Comparison of ENCODE assay signal across 1 cellular context in the genomic region with DNA sequence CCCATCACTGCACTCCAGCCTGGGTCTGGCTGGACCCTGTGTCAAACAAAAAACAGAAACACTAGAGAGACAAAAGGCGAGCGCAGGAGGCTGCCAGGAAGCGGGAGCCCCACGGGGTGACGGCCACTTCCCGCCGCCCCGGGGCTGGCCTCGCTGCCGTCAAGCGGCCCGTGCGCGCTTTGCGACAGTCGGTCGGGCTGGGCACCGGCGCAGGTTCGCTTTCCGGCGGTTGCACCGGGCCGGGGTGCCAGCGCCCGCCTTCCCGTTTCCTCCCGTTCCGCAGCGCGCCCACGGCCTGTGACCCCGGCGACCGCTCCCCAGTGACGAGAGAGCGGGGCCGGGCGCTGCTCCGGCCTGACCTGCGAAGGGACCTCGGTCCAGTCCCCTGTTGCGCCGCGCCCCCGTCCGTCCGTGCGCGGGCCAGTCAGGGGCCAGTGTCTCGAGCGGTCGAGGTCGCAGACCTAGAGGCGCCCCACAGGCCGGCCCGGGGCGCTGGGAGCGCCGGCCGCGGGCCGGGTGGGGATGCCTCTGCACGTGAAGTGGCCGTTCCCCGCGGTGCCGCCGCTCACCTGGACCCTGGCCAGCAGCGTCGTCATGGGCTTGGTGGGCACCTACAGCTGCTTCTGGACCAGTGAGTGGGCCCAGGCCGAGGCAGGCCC.
TF ChIP-seq lines count a peak whose summit lies in the region.

A gene (plus strand): TSS at position 218 of the 659 bp plus-strand sequence. CDS start 305 bp downstream, at position 523.

TF ChIP-seq in K562, 482 proteins besides CTCF, POLR2A, EP300 and RAD21 (continued from another document and continues in another):
- TF ChIP-seq, protein P1, sequence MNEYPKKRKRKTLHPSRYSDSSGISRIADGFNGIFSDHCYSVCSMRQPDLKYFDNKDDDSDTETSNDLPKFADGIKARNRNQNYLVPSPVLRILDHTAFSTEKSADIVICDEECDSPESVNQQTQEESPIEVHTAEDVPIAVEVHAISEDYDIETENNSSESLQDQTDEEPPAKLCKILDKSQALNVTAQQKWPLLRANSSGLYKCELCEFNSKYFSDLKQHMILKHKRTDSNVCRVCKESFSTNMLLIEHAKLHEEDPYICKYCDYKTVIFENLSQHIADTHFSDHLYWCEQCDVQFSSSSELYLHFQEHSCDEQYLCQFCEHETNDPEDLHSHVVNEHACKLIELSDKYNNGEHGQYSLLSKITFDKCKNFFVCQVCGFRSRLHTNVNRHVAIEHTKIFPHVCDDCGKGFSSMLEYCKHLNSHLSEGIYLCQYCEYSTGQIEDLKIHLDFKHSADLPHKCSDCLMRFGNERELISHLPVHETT (CRISPR knock-in tag; conservative IDR thresholded peaks at IDR 0.05 in 1 of 2, IDR thresholded peaks at IDR 0.05 in 1 of 2), result peak in 1 of 2 experiments; percentile 84; a peak in 2 of 4 replicates
- TF ChIP-seq KLF1 (tag; IDR thresholded peaks at IDR 0.05), result no peak
- no peak for TF ChIP-seq RCOR1 (IDR thresholded peaks at IDR 0.05; ENCODE audit: borderline replicate concordance in 1 of 2, low read depth in 2 of 2, low read length in 2 of 2)
- TF ChIP-seq SAFB (IDR thresholded peaks at IDR 0.05; ENCODE audit: borderline replicate concordance, low read depth, low read length), result 0 out of 2 replicates have a peak, but pooled peaks have one; percentile 36
- no peak for TF ChIP-seq RBM22 (IDR thresholded peaks at IDR 0.05; ENCODE audit: low read depth, low read length, poor library complexity, severe bottlenecking)
- TF ChIP-seq, protein P2, sequence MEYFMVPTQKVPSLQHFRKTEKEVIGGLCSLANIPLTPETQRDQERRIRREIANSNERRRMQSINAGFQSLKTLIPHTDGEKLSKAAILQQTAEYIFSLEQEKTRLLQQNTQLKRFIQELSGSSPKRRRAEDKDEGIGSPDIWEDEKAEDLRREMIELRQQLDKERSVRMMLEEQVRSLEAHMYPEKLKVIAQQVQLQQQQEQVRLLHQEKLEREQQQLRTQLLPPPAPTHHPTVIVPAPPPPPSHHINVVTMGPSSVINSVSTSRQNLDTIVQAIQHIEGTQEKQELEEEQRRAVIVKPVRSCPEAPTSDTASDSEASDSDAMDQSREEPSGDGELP (CRISPR knock-in tag; IDR thresholded peaks at IDR 0.05; ENCODE audit: borderline replicate concordance), result peak; percentile 32; the same call in 1 of the 2 replicates
- TF ChIP-seq SIRT6 (IDR thresholded peaks at IDR 0.05; ENCODE audit: low read depth, low read length), result no peak
- TF ChIP-seq PPARD (CRISPR knock-in tag; IDR thresholded peaks at IDR 0.05), result no peak
- TF ChIP-seq ZNF551 (CRISPR knock-in tag; IDR thresholded peaks at IDR 0.05), result no peak
- TF ChIP-seq GATAD2A (IDR thresholded peaks at IDR 0.05), result no peak
- no peak for TF ChIP-seq SMAD1 (IDR thresholded peaks at IDR 0.05; ENCODE audit: low read depth, low read length, partially characterized antibody)
- TF ChIP-seq ZC3H11A (IDR thresholded peaks at IDR 0.05; ENCODE audit: low read depth, low read length), result no peak
- TF ChIP-seq NR4A1 (CRISPR knock-in tag; IDR thresholded peaks at IDR 0.05), result no peak
- no peak for TF ChIP-seq NR4A1 (tag; IDR thresholded peaks at IDR 0.05)
- TF ChIP-seq ZNF134 (CRISPR knock-in tag; conservative IDR thresholded peaks at IDR 0.05), result no peak
- no peak for TF ChIP-seq BDP1 (IDR thresholded peaks at IDR 0.05; ENCODE audit: insufficient read depth, insufficient read length)
- no peak for TF ChIP-seq ZNF764 (CRISPR knock-in tag; IDR thresholded peaks at IDR 0.05; ENCODE audit: low read depth)
- TF ChIP-seq ETV6 (IDR thresholded peaks at IDR 0.05; ENCODE audit: borderline replicate concordance in 1 of 2, low read depth in 2 of 2, low read length in 1 of 2), result no peak
- TF ChIP-seq ETV6 (CRISPR knock-in tag; IDR thresholded peaks at IDR 0.05; ENCODE audit: borderline replicate concordance), result no peak
- TF ChIP-seq GTF2E2 (tag; IDR thresholded peaks at IDR 0.05), result no peak; the same call in none of the 2 replicates
- TF ChIP-seq POLR2AphosphoS2 (IDR thresholded peaks at IDR 0.05; ENCODE audit: low read length), result no peak
- TF ChIP-seq NCOR1 (IDR thresholded peaks at IDR 0.05), result no peak
- peak; percentile 81 for TF ChIP-seq NFIC (IDR thresholded peaks at IDR 0.05)
- peak; percentile 50 for TF ChIP-seq TBP (optimal IDR thresholded peaks at IDR 0.05; ENCODE audit: low read depth, low read length)
- TF ChIP-seq ZNF76 (CRISPR knock-in tag; IDR thresholded peaks at IDR 0.05; ENCODE audit: borderline replicate concordance), result no peak
- TF ChIP-seq NR2C1 (IDR thresholded peaks at IDR 0.05), result no peak
- no peak for TF ChIP-seq NR2C1 (tag; IDR thresholded peaks at IDR 0.05)
- no peak for TF ChIP-seq NR2C2 (CRISPR knock-in tag; IDR thresholded peaks at IDR 0.05)
- peak; percentile 79 for TF ChIP-seq NR2C2 (tag; IDR thresholded peaks at IDR 0.05)
- TF ChIP-seq, protein P3, sequence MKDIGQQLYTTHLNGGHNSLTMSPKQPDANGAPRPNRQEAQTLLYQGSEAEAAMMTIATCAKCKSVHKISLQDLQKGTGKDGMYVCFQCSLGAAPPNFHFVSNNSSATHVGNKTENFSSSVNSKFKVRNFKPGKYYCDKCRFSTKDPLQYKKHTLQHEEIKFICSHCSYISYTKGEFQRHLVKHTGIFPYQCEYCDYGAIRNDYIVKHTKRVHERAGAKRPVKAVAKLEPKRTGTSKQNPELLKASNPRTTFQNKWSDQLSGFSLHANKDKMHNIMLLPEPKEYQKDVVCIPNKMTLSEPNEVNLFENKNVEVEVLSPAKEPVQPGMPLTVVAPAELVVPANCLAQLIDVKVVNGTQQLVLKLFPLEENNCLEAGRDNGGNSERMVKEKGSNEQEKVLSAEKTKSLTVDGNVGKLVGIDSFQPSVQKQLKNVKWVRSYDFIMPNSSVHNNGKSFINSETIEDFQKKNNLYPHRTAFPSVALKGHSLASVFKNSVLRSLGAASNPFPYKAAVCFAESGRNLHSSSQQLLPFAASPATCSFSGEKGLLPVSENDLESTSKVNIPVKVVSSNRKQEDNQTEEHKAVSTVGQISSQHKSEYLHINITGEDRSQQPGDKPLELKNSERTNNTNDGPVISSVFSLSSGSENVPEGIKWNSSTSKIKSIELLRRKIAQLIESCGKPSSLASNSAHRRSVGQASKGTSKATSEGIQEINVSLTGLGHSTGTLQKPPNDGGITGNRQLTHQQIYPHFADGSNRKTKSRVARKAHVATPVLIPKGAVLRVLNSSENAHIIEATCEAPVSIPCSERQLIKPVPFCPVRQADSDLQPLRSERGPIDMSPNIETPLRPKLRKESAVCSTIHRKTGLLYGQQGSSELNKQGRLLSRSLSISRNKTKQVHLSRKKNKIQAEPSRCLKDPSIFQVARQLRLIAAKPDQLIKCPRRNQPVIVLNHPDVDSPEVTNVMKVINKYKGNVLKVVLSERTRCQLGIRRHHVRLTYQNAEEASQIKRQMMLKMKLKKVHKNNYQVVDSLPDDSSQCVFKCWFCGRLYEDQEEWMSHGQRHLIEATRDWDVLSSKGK (CRISPR knock-in tag; IDR thresholded peaks at IDR 0.05), result no peak
- TF ChIP-seq NCOA1 (IDR thresholded peaks at IDR 0.05; ENCODE audit: low read depth), result no peak
- TF ChIP-seq TFAM (CRISPR knock-in tag; conservative IDR thresholded peaks at IDR 0.05), result no peak
- TF ChIP-seq L3MBTL2 (IDR thresholded peaks at IDR 0.05), result peak; percentile 76; the same call in 1 of the 2 replicates
- TF ChIP-seq SUPT5H (IDR thresholded peaks at IDR 0.05), result peak; percentile 83
- TF ChIP-seq FOXK1 (CRISPR knock-in tag; IDR thresholded peaks at IDR 0.05; ENCODE audit: borderline replicate concordance), result no peak
- peak; percentile 93 for TF ChIP-seq TAF1 (IDR thresholded peaks at IDR 0.05; ENCODE audit: control insufficient read depth, extremely low read depth, insufficient read depth, low read length, severe bottlenecking)
- TF ChIP-seq, protein P4, sequence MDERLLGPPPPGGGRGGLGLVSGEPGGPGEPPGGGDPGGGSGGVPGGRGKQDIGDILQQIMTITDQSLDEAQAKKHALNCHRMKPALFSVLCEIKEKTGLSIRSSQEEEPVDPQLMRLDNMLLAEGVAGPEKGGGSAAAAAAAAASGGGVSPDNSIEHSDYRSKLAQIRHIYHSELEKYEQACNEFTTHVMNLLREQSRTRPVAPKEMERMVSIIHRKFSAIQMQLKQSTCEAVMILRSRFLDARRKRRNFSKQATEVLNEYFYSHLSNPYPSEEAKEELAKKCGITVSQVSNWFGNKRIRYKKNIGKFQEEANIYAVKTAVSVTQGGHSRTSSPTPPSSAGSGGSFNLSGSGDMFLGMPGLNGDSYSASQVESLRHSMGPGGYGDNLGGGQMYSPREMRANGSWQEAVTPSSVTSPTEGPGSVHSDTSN (CRISPR knock-in tag; IDR thresholded peaks at IDR 0.05; ENCODE audit: low read depth), result no peak
- TF ChIP-seq, protein P4 (tag; conservative IDR thresholded peaks at IDR 0.05; ENCODE audit: low read depth), result no peak
- TF ChIP-seq, protein P5, sequence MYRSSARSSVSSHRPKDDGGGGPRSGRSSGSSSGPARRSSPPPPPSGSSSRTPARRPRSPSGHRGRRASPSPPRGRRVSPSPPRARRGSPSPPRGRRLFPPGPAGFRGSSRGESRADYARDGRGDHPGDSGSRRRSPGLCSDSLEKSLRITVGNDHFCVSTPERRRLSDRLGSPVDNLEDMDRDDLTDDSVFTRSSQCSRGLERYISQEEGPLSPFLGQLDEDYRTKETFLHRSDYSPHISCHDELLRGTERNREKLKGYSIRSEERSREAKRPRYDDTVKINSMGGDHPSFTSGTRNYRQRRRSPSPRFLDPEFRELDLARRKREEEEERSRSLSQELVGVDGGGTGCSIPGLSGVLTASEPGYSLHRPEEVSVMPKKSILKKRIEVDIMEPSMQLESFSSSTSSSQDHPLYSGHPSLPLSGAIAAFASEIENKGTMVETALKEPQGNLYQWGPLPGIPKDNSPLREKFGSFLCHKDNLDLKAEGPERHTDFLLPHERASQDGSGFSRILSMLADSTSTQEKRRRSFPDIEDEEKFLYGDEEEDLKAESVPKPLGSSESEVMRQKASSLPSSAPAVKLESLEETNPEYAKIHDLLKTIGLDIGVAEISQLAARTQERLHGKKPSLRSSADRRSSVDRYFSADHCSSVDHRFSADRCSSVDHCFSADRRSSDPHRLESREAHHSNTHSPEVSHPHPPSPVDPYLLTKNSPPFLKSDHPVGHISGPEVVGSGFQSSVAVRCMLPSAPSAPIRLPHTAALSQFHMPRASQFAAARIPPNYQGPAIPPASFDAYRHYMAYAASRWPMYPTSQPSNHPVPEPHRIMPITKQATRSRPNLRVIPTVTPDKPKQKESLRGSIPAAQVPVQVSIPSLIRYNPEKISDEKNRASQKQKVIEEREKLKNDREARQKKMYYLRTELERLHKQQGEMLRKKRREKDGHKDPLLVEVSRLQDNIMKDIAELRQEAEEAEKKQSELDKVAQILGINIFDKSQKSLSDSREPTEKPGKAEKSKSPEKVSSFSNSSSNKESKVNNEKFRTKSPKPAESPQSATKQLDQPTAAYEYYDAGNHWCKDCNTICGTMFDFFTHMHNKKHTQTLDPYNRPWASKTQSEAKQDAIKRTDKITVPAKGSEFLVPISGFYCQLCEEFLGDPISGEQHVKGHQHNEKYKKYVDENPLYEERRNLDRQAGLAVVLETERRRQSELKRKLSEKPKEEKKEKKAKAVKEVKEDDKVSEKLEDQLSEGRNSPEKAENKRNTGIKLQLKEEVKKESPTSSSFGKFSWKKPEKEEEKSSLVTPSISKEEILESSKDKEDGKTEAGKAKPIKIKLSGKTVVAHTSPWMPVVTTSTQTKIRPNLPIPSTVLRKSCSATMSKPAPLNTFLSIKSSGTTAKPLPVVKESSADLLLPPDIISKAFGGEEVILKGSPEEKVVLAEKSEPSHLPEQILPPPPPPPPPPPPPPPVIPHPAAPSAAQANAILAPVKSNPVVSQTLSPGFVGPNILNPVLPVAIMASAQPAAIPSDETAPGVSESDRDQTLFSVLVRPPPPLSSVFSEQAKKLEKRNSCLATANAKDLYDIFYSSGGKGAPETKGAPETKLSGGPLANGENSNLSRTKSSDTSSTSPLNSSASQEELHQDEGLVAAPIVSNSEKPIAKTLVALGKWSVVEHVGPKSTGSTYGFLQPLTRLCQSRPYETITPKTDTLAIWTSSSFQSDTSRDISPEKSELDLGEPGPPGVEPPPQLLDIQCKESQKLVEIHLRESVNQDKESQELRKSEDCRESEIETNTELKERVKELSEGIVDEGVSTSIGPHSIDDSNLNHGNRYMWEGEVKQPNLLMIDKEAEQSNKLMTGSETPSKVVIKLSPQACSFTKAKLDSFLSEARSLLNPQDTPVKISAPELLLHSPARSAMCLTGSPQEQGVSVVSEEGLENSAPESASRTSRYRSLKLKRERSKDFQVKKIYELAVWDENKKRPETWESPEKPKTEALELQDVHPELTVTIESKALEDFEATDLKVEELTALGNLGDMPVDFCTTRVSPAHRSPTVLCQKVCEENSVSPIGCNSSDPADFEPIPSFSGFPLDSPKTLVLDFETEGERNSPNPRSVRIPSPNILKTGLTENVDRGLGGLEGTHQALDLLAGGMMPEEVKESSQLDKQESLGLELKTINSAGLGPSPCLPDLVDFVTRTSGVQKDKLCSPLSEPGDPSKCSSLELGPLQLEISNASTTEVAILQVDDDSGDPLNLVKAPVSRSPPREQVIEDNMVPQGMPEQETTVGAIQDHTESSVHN (IDR thresholded peaks at IDR 0.05; ENCODE audit: borderline replicate concordance in 1 of 2, low read depth in 1 of 2), result no peak
- TF ChIP-seq ZNF717 (CRISPR knock-in tag; IDR thresholded peaks at IDR 0.05), result no peak
- no peak for TF ChIP-seq ZNF644 (tag; IDR thresholded peaks at IDR 0.05; ENCODE audit: low read depth)
- TF ChIP-seq ZEB2 (IDR thresholded peaks at IDR 0.05), result no peak
- no peak for TF ChIP-seq CBFB (CRISPR knock-in tag; IDR thresholded peaks at IDR 0.05)
- no peak for TF ChIP-seq KLF10 (CRISPR knock-in tag; IDR thresholded peaks at IDR 0.05)
- TF ChIP-seq, protein P6, sequence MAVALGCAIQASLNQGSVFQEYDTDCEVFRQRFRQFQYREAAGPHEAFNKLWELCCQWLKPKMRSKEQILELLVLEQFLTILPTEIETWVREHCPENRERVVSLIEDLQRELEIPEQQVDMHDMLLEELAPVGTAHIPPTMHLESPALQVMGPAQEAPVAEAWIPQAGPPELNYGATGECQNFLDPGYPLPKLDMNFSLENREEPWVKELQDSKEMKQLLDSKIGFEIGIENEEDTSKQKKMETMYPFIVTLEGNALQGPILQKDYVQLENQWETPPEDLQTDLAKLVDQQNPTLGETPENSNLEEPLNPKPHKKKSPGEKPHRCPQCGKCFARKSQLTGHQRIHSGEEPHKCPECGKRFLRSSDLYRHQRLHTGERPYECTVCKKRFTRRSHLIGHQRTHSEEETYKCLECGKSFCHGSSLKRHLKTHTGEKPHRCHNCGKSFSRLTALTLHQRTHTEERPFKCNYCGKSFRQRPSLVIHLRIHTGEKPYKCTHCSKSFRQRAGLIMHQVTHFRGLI (CRISPR knock-in tag; IDR thresholded peaks at IDR 0.05), result no peak
- no peak for TF ChIP-seq ZNF124 (CRISPR knock-in tag; IDR thresholded peaks at IDR 0.05)
- TF ChIP-seq ZNF75A (CRISPR knock-in tag; IDR thresholded peaks at IDR 0.05), result no peak
- no peak for TF ChIP-seq TOE1 (IDR thresholded peaks at IDR 0.05; ENCODE audit: borderline replicate concordance)
- TF ChIP-seq TOE1 (CRISPR knock-in tag; IDR thresholded peaks at IDR 0.05; ENCODE audit: borderline replicate concordance, low read depth), result no peak
- TF ChIP-seq KHSRP (IDR thresholded peaks at IDR 0.05), result no peak
- TF ChIP-seq SREBF2 (CRISPR knock-in tag; IDR thresholded peaks at IDR 0.05), result no peak
